1 cellular context compared by ENCODE assay signal in the genomic region with DNA sequence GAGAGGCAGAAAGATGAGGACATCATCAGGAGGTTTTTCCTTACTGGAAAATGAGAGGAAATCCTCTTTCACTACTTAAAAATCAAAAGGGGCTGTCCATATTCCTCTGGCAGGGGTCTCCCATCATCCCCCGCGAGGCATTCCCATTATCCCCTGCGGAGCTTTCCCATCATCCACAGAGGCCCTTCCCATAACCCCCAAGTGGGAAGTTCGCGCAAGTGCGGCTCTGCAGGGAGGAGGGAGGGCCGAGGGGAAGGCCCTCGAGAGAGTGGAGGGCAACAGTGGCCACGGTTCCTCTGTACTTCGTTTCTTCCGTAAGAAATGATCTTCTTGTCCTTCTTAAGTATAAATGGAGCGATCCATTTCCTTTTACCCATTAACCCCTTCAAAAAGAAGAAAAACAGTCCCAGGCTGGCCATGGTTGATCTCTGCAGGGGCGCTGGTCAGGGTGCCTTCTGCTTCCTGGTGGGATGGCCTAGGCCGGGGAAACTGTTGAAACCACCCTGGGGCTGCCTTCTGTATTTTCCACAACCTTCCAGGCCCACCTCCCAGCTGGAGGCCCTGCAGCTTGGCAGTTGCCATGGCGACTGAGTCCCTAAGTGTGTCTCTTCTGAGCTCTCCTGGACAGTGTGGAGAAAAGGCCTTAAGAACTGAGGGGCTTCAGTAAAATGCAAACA.
TF ChIP-seq lines count a peak whose summit lies in the region.

No MANE protein-coding gene starts in this region.

TF ChIP-seq in GM23338, 12 proteins besides CTCF, POLR2A, EP300 and RAD21:
- TF ChIP-seq REST (IDR thresholded peaks at IDR 0.05; ENCODE audit: unreplicated experiment) (no peak), NANOG (IDR thresholded peaks at IDR 0.05; ENCODE audit: borderline replicate concordance) (no peak), EZH2 (IDR thresholded peaks at IDR 0.05; ENCODE audit: low read depth, unreplicated experiment) (no peak)
